Comparison of ENCODE assay signal across 13 cellular contexts in the genomic region with DNA sequence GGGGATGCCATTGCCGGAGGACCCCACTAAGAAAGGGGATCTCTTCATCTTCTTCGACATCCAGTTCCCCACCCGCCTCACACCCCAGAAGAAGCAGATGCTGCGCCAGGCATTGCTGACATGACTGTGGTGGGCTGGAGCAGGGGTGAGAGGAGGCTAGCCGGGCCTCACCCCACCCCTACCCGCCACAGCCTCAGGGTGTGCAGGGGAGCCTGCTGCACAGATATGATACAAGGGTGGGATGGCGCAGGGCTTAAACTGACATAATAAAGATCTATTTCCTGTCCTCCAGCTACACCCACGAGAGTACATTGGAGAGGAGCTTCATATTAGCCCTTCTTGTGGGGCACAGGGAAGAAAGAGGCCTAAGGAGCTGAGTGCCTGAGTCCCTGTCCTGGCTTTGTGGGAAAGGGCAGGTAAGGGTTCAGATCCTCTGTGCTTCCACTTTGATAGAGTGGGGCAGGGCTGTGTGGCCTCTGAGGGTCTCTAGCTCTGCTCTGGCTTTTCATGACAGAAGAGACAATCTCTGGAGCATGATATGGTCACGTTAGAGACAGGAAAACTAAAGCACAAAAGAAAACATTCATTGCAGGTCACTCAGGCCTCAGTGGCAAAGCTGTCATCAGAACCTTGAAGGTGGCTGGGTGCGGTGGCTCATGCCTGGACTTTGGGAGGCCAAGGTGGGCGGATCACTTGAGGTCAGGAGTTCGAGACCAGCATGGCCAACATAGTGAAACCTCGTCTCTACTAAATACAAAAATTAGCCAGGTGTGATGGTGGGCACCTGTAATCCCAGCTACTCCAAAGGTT. TPM values are rescaled to one million over a fixed set of nuclear protein-coding genes. Genes with fewer than 3 reads are reported as not detected.
DNase-seq lines count a peak whose midpoint lies in the region; ATAC-seq and TF ChIP-seq lines count a peak whose summit lies in the region.
"Had no signal": no experiment of that assay in that cellular context is flagged by ENCODE, and none has a peak within 500 bp of the region (broad histone marks: within the 10 kb centered on the region; RNA-seq: fewer than 3 reads in every experiment).

No MANE protein-coding gene starts in this region.

- no peaks in the 10 kb centered on the region for H3K9me2 ChIP-seq in OCI-LY1 (ENCODE audit: low read depth, low read length)

- peaks cover 51% of the 10 kb centered on the region for H3K4me1 ChIP-seq in OCI-LY1 (ENCODE audit: insufficient read depth, low read length, severe bottlenecking)
- peaks cover 7% of the 10 kb centered on the region for H3K4me1 ChIP-seq in colonic mucosa
- H3K4me1 ChIP-seq in tibial nerve, result peaks cover 0 to 18% (median 10%) of the 10 kb centered on the region in 4 donors
- H3K4me1 ChIP-seq: SJSA1 had no signal

- no peak for TF ChIP-seq POLR2A in tibial nerve (IDR thresholded peaks at IDR 0.05)

- peak overlapping the region; percentile 57 for H3K27ac Mint-ChIP-seq in activated CD4-positive, alpha-beta T cell treated with anti-CD3 and anti-CD28 coated beads, Interleukin-2, amount 10 ng/mL, durations not matched to agents 24 days and 14 days
- peak overlapping the region; percentile 81 for H3K27ac Mint-ChIP-seq in activated naive CD8-positive, alpha-beta T cell treated with anti-CD3 and anti-CD28 coated beads for 36 hours

- TF ChIP-seq EP300 in tibial nerve (IDR thresholded peaks at IDR 0.05), result no peak

- no peak overlapping the region for H3K4me2 ChIP-seq in OCI-LY1 (ENCODE audit: low read length)

- no peak overlapping the region for H3K4me3 Mint-ChIP-seq in activated CD4-positive, alpha-beta T cell treated with anti-CD3 and anti-CD28 coated beads, Interleukin-2, amount 10 ng/mL, durations not matched to agents 24 days and 14 days
- H3K4me3 Mint-ChIP-seq in activated naive CD8-positive, alpha-beta T cell treated with anti-CD3 and anti-CD28 coated beads for 36 hours, result no peak overlapping the region
- H3K4me3 Mint-ChIP-seq: brain had no signal

- no peaks in the 10 kb centered on the region for H3K79me2 ChIP-seq in OCI-LY1 (ENCODE audit: insufficient read depth, low read length)

- no peaks in the 10 kb centered on the region for H3K27me3 Mint-ChIP-seq in activated CD4-positive, alpha-beta T cell treated with anti-CD3 and anti-CD28 coated beads, Interleukin-2, amount 10 ng/mL, durations not matched to agents 24 days and 14 days
- no peaks in the 10 kb centered on the region for H3K27me3 Mint-ChIP-seq in activated naive CD8-positive, alpha-beta T cell treated with anti-CD3 and anti-CD28 coated beads for 36 hours
- H3K27me3 Mint-ChIP-seq: brain had no signal

- no peaks in the 10 kb centered on the region for H3K9me3 ChIP-seq in OCI-LY1 (ENCODE audit: low read length)
- no peaks in the 10 kb centered on the region for H3K9me3 ChIP-seq in colonic mucosa
- H3K9me3 ChIP-seq in tibial nerve, result no peaks in the 10 kb centered on the region
- H3K9me3 ChIP-seq: SJSA1 had no signal

- H3K9ac ChIP-seq in OCI-LY1 (ENCODE audit: low read length) (no peak overlapping the region), colonic mucosa (ENCODE audit: low read depth in 2 of 2, low read length in 2 of 2) (no peak overlapping the region)

- peak; percentile 69 for DNase-seq in activated CD4-positive, alpha-beta T cell treated with anti-CD3 and anti-CD28 coated beads, Interleukin-2, amount 10 ng/mL, durations not matched to agents 24 days and 14 days
- DNase-seq in activated CD4-positive, alpha-beta T cell treated with anti-CD3 and anti-CD28 coated beads for 48 hours, result no peak
- no peak for DNase-seq in activated naive CD8-positive, alpha-beta T cell treated with anti-CD3 and anti-CD28 coated beads for 36 hours
- peak; percentile 65 for DNase-seq in stimulated activated CD8-positive, alpha-beta memory T cell treated with anti-CD3 and anti-CD28 coated beads, Interleukin-4, amount 100 ng/mL, for 48 hours
- DNase-seq in colonic mucosa (no peak), tibial nerve (ENCODE audit: low spot score in 2 of 2) (no peak)
- DNase-seq: activated CD4-positive, alpha-beta T cell treated with anti-CD3 and anti-CD28 coated beads, Interleukin-2, amount 50 U/mL, for 4 hours; NCI-H345 had no signal

- no peaks in the 10 kb centered on the region for H4K20me1 ChIP-seq in OCI-LY1 (ENCODE audit: insufficient read depth, low read length)

- H3K27me3 ChIP-seq in OCI-LY1 (ENCODE audit: insufficient read depth, low read length) (no peaks in the 10 kb centered on the region), colonic mucosa (no peaks in the 10 kb centered on the region), tibial nerve (no peaks in the 10 kb centered on the region)
- H3K27me3 ChIP-seq: SJSA1 had no signal

- intact Hi-C loops in activated CD4-positive, alpha-beta T cell treated with anti-CD3 and anti-CD28 coated beads, Interleukin-2, amount 10 ng/mL, durations not matched to agents 24 days and 14 days (cut with micrococcal nuclease), result loop anchor here (10.0 kb wide), 1 partner anchor 265 kb away; no protein-coding TSS in a partner anchor
- intact Hi-C loops in colonic mucosa (cut with DNase I), result no loop called here

- 76 to 79% methylated on average over 10 to 13 of the region's 13 CpGs for WGBS in tibial nerve, 2 donors

- H3F3A ChIP-seq in OCI-LY1 (ENCODE audit: insufficient read depth, low read length), result no peaks in the 10 kb centered on the region; the same call in 1 of the 2 replicates

- H3K36me3 ChIP-seq in OCI-LY1 (ENCODE audit: insufficient read depth, low read length) (peaks cover 25% of the 10 kb centered on the region), colonic mucosa (peaks cover under 1% of the 10 kb centered on the region), tibial nerve (peaks cover 0 to 9% (median 0%) of the 10 kb centered on the region in 3 donors)
- H3K36me3 ChIP-seq: SJSA1 had no signal

- no peak overlapping the region for H2AFZ ChIP-seq in OCI-LY1 (ENCODE audit: low read length)

- no peak for ATAC-seq in GM21360 (IDR thresholded peaks at IDR 0.05; ENCODE audit: unreplicated experiment)
- ATAC-seq: esophagus mucosa had no signal

- TF ChIP-seq CTCF in OCI-LY1 (IDR thresholded peaks at IDR 0.05; ENCODE audit: low read length), result no peak
- TF ChIP-seq CTCF in colonic mucosa (IDR thresholded peaks at IDR 0.05), result no peak
- TF ChIP-seq CTCF in tibial nerve (IDR thresholded peaks at IDR 0.05), result no peak

- H3K27ac ChIP-seq in OCI-LY1 (ENCODE audit: low read depth, low read length, poor library complexity, severe bottlenecking), result peak overlapping the region; percentile 76
- no peak overlapping the region for H3K27ac ChIP-seq in colonic mucosa
- H3K27ac ChIP-seq in tibial nerve, result no peak overlapping the region
- H3K27ac ChIP-seq: SJSA1 had no signal

- H3K4me1 Mint-ChIP-seq in activated CD4-positive, alpha-beta T cell treated with anti-CD3 and anti-CD28 coated beads, Interleukin-2, amount 10 ng/mL, durations not matched to agents 24 days and 14 days, result peaks cover 54% of the 10 kb centered on the region
- H3K4me1 Mint-ChIP-seq in activated naive CD8-positive, alpha-beta T cell treated with anti-CD3 and anti-CD28 coated beads for 36 hours, result peaks cover 77% of the 10 kb centered on the region

- peaks cover 25% of the 10 kb centered on the region for H3K36me3 Mint-ChIP-seq in activated CD4-positive, alpha-beta T cell treated with anti-CD3 and anti-CD28 coated beads, Interleukin-2, amount 10 ng/mL, durations not matched to agents 24 days and 14 days (ENCODE audit: low read depth)
- peaks cover 17% of the 10 kb centered on the region for H3K36me3 Mint-ChIP-seq in activated naive CD8-positive, alpha-beta T cell treated with anti-CD3 and anti-CD28 coated beads for 36 hours
- H3K36me3 Mint-ChIP-seq: brain had no signal

- H3K4me3 ChIP-seq in OCI-LY1 (ENCODE audit: low read depth, low read length, poor library complexity, severe bottlenecking) (no peak overlapping the region), colonic mucosa (no peak overlapping the region), tibial nerve (no peak overlapping the region)
- H3K4me3 ChIP-seq: SJSA1 had no signal

- no peaks in the 10 kb centered on the region for H3K9me3 Mint-ChIP-seq in activated CD4-positive, alpha-beta T cell treated with anti-CD3 and anti-CD28 coated beads, Interleukin-2, amount 10 ng/mL, durations not matched to agents 24 days and 14 days
- no peaks in the 10 kb centered on the region for H3K9me3 Mint-ChIP-seq in activated naive CD8-positive, alpha-beta T cell treated with anti-CD3 and anti-CD28 coated beads for 36 hours
- H3K9me3 Mint-ChIP-seq: brain had no signal

RNA-seq across cellular contexts. Expression of a gene that starts 12.4 kb away (rescaled TPM):
- total RNA-seq in activated CD4-positive, alpha-beta T cell treated with anti-CD3 and anti-CD28 coated beads, Interleukin-2, amount 10 ng/mL, durations not matched to agents 24 days and 14 days, result 447 and 452 TPM in 2 replicates
- total RNA-seq in activated naive CD8-positive, alpha-beta T cell treated with anti-CD3 and anti-CD28 coated beads for 36 hours, result 100 to 1,000 TPM; 180 to 181 TPM
- total RNA-seq in colonic mucosa (10 to 100 TPM; 43.0 to 64.0 TPM), tibial nerve (10 to 100 TPM; 18.6 to 60.6 (median 53.0) TPM)

RNA-seq across cellular contexts. Expression of a gene that starts 19.4 kb away (rescaled TPM):
- total RNA-seq in activated CD4-positive, alpha-beta T cell treated with anti-CD3 and anti-CD28 coated beads, Interleukin-2, amount 10 ng/mL, durations not matched to agents 24 days and 14 days, result 0.26 and 1.0 TPM in 2 replicates
- total RNA-seq in activated naive CD8-positive, alpha-beta T cell treated with anti-CD3 and anti-CD28 coated beads for 36 hours, result under 1 TPM; 0.18 to 0.21 TPM
- total RNA-seq in colonic mucosa (not detected), tibial nerve (1 to 10 TPM in 1 of 4 donors, not detected in 3; 1.2 TPM)
- total RNA-seq: esophagus mucosa, SJSA1 had no signal

RNA-seq across cellular contexts. Expression of a gene that starts 38.7 kb away (rescaled TPM):
- total RNA-seq in activated CD4-positive, alpha-beta T cell treated with anti-CD3 and anti-CD28 coated beads, Interleukin-2, amount 10 ng/mL, durations not matched to agents 24 days and 14 days, result 2.9 and 3.6 TPM in 2 replicates
- total RNA-seq in activated naive CD8-positive, alpha-beta T cell treated with anti-CD3 and anti-CD28 coated beads for 36 hours, result 1 to 10 TPM in 1 of 2 experiments, under 1 TPM in 1; 0.89 to 1.1 TPM
- total RNA-seq in colonic mucosa (1 to 10 TPM in 1 of 2 donors, under 1 TPM in 1; 0.66 to 1.5 TPM), tibial nerve (1 to 10 TPM in 3 of 4 donors, under 1 TPM in 1; 0.78 to 7.5 (median 1.9) TPM)

Comparison
In these comparisons a context has a peak if more than half of its experiments do, and no peak if none do; other contexts are left out.
1. DNase-seq: peak in activated CD4-positive, alpha-beta T cell treated with anti-CD3 and anti-CD28 coated beads, Interleukin-2, amount 10 ng/mL, durations not matched to agents 24 days and 14 days (single experiment) and stimulated activated CD8-positive, alpha-beta memory T cell treated with anti-CD3 and anti-CD28 coated beads, Interleukin-4, amount 100 ng/mL, for 48 hours (single experiment); none in activated CD4-positive, alpha-beta T cell treated with anti-CD3 and anti-CD28 coated beads for 48 hours (single experiment), activated naive CD8-positive, alpha-beta T cell treated with anti-CD3 and anti-CD28 coated beads for 36 hours (single experiment), colonic mucosa (single experiment) and tibial nerve (0 of 2).